8 cellular contexts compared by ENCODE assay signal in the genomic region with DNA sequence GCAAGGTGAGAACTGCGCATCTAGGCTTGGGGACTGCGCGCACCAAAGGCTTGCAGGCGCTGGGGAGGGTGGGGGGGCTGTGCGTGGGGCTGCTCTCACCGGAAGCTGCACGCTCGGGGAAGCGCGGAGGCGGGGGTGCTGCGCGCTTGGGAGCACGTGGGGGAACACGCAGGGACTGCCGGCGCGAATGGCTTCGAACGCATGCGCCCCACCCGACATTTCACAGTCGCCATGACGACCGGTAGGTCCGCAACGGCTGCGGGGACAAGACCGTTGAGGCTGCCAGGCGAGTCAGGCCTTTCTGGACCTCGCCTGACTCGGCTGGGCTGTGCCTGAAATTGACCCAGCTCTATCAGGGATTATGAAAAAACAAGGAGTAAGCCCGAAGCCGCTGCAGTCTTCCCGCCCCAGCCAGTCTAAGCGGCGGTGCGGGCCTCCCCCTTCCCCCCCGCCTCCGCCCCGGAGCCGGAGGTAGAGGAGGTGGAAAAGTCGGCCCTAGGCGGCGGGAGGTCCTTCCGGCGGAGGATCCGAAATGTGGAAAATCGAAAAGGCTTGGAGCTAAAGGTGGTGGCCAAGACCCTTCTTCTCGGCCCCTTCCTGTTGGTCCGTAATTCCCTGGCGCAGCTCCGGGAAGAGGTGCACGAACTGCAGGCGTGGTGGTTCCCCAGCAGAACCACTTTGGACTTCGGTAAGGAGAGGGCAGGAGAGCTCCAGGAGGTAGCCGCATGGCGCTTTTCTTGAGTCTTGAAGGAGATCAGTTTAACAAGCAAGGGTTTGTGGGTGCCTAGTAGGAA. TPM values are rescaled to one million over a fixed set of nuclear protein-coding genes. Genes with fewer than 3 reads are reported as not detected.
DNase-seq lines count a peak whose midpoint lies in the region; ATAC-seq and TF ChIP-seq lines count a peak whose summit lies in the region.

No MANE protein-coding gene starts in this region.

- H3K9ac ChIP-seq in endocrine pancreas (ENCODE audit: control insufficient read depth, insufficient read depth, low read length) (no peak overlapping the region), mesendoderm (ENCODE audit: low read length) (peak overlapping the region; percentile 47)

- H3K27me3 ChIP-seq in HL-60 (ENCODE audit: insufficient read depth, poor library complexity, severe bottlenecking) (peaks cover 16% of the 10 kb centered on the region), endocrine pancreas (ENCODE audit: control insufficient read depth, insufficient read depth, low read length) (no peaks in the 10 kb centered on the region), mesendoderm (ENCODE audit: insufficient read depth, low read length, poor library complexity) (no peaks in the 10 kb centered on the region)

- no peak for TF ChIP-seq CTCF in HL-60 (IDR thresholded peaks at IDR 0.05; ENCODE audit: insufficient read depth, low read length)

- H3K4me3 ChIP-seq in HL-60 (replicated peaks; ENCODE audit: insufficient read depth, low read length) (peak overlapping the region; percentile 15; the same call in 1 of the 2 replicates), endocrine pancreas (ENCODE audit: control insufficient read depth, insufficient read depth, low read length) (peak overlapping the region; percentile 62), mesendoderm (ENCODE audit: low read length) (no peak overlapping the region)

- no peak overlapping the region for H4K8ac ChIP-seq in mesendoderm (ENCODE audit: low read depth, low read length)

- H3K27ac ChIP-seq in HL-60 (replicated peaks) (no peak overlapping the region), mesendoderm (ENCODE audit: low read depth, low read length) (no peak overlapping the region)

- no peak overlapping the region for H2BK15ac ChIP-seq in mesendoderm (replicated peaks; ENCODE audit: low read depth)

- no peaks in the 10 kb centered on the region for H3K79me2 ChIP-seq in mesendoderm (ENCODE audit: control insufficient read depth, insufficient read depth, low read length)

- H3K4me1 Mint-ChIP-seq in stimulated activated effector memory CD8-positive, alpha-beta T cell treated with anti-CD3 and anti-CD28 coated beads, Interleukin-12 subunit alpha, Interleukin-12 subunit beta, amount 100 ng/mL, for 72 hours, result peaks cover 15% of the 10 kb centered on the region

- H4K5ac ChIP-seq in mesendoderm (ENCODE audit: low read length), result no peak overlapping the region

- H3K79me1 ChIP-seq in mesendoderm (ENCODE audit: low read length), result no peaks in the 10 kb centered on the region

- DNase-seq in HL-60 (ENCODE audit: low read depth in 1 of 2, low spot score in 1 of 2) (peak in 1 of 2 experiments; percentile 26), mesendoderm (peak; percentile 41), DMS114 treated with DMSO at 0.1 percent for 48 hours (lab: John Stamatoyannopoulos, UW; ENCODE audit: unreplicated experiment) (no peak), HPDE6-E6E7 (ENCODE audit: extremely low spot score) (no peak)
- peak; percentile 19 for DNase-seq in activated CD4-positive, alpha-beta T cell treated with anti-CD3 and anti-CD28 coated beads, Interleukin-2, amount 50 U/mL, for 1 hour
- no peak for DNase-seq in stimulated activated effector memory CD8-positive, alpha-beta T cell treated with anti-CD3 and anti-CD28 coated beads, Interleukin-12 subunit alpha, Interleukin-12 subunit beta, amount 100 ng/mL, for 72 hours (ENCODE audit: low spot score in 2 of 2)

- H3K18ac ChIP-seq in mesendoderm (ENCODE audit: low read length), result no peak overlapping the region

- H2AK5ac ChIP-seq in mesendoderm (ENCODE audit: low read length), result no peak overlapping the region

- peak overlapping the region; percentile 60 for H3K56ac ChIP-seq in mesendoderm (ENCODE audit: low read length)

- H3K4me1 ChIP-seq in endocrine pancreas (ENCODE audit: control insufficient read depth, insufficient read depth, low read length) (no peaks in the 10 kb centered on the region), mesendoderm (ENCODE audit: control insufficient read depth, low read depth, low read length) (no peaks in the 10 kb centered on the region)

- ATAC-seq in stimulated activated effector memory CD8-positive, alpha-beta T cell treated with anti-CD3 and anti-CD28 coated beads, Interleukin-12 subunit alpha, Interleukin-12 subunit beta, amount 100 ng/mL, for 72 hours, result peak; percentile 48
- no peak for ATAC-seq in HG03039 (IDR thresholded peaks at IDR 0.05; ENCODE audit: unreplicated experiment)

- no peaks in the 10 kb centered on the region for H3K9me3 ChIP-seq in endocrine pancreas (ENCODE audit: control insufficient read depth, low read length)

- no CpG with 5 or more reads among the region's 58 CpGs for WGBS in mesendoderm (ENCODE audit: extremely low coverage, insufficient coverage, low lambda C conversion rate)

- H3K27ac Mint-ChIP-seq in stimulated activated effector memory CD8-positive, alpha-beta T cell treated with anti-CD3 and anti-CD28 coated beads, Interleukin-12 subunit alpha, Interleukin-12 subunit beta, amount 100 ng/mL, for 72 hours, result no peak overlapping the region

- H3K36me3 ChIP-seq in endocrine pancreas (ENCODE audit: control insufficient read depth, insufficient read depth, low read length) (no peaks in the 10 kb centered on the region), mesendoderm (ENCODE audit: control insufficient read depth, insufficient read depth, low read length) (no peaks in the 10 kb centered on the region)

- H2BK5ac ChIP-seq in mesendoderm (ENCODE audit: low read length), result no peak overlapping the region

- H3K4me3 Mint-ChIP-seq in stimulated activated effector memory CD8-positive, alpha-beta T cell treated with anti-CD3 and anti-CD28 coated beads, Interleukin-12 subunit alpha, Interleukin-12 subunit beta, amount 100 ng/mL, for 72 hours, result peak overlapping the region; percentile 64

- no peaks in the 10 kb centered on the region for H3K9me3 Mint-ChIP-seq in stimulated activated effector memory CD8-positive, alpha-beta T cell treated with anti-CD3 and anti-CD28 coated beads, Interleukin-12 subunit alpha, Interleukin-12 subunit beta, amount 100 ng/mL, for 72 hours

- no peaks in the 10 kb centered on the region for H3K36me3 Mint-ChIP-seq in stimulated activated effector memory CD8-positive, alpha-beta T cell treated with anti-CD3 and anti-CD28 coated beads, Interleukin-12 subunit alpha, Interleukin-12 subunit beta, amount 100 ng/mL, for 72 hours

- no peak overlapping the region for H3K23ac ChIP-seq in mesendoderm (ENCODE audit: low read length)

- peak overlapping the region; percentile 8 for H3K4me2 ChIP-seq in mesendoderm (ENCODE audit: low read length)

- no peak overlapping the region for H3K4ac ChIP-seq in mesendoderm (ENCODE audit: low read depth, low read length)

- H2BK120ac ChIP-seq in mesendoderm (ENCODE audit: low read depth, low read length), result no peak overlapping the region

RNA-seq across cellular contexts. Expression of a gene that starts 34.9 kb away (rescaled TPM):
- 5.9 TPM for polyA plus RNA-seq in mesendoderm (2013, experiment 1 of 2)
- 5.4 TPM for polyA plus RNA-seq in mesendoderm (2013, experiment 2 of 2)

Comparison
In these comparisons a context has a peak if more than half of its experiments do, and no peak if none do; other contexts are left out.
1. DNase-seq: peak in activated CD4-positive, alpha-beta T cell treated with anti-CD3 and anti-CD28 coated beads, Interleukin-2, amount 50 U/mL, for 1 hour (single experiment) and mesendoderm (single experiment); none in stimulated activated effector memory CD8-positive, alpha-beta T cell treated with anti-CD3 and anti-CD28 coated beads, Interleukin-12 subunit alpha, Interleukin-12 subunit beta, amount 100 ng/mL, for 72 hours (0 of 2), DMS114 treated with DMSO at 0.1 percent for 48 hours (single experiment) and HPDE6-E6E7 (single experiment).